8 cellular contexts compared by ENCODE assay signal in genomic region chr15:99324082-99324620, GRCh38.
DNase-seq lines count a peak whose midpoint lies in the region; ATAC-seq, FAIRE-seq and TF ChIP-seq lines count a peak whose summit lies in the region.

No MANE protein-coding gene starts in this region.

- intact Hi-C loops in esophagus squamous epithelium (cut with DNase I): no loop called here

- H3K79me2 ChIP-seq in DOHH2 (ENCODE audit: control insufficient read depth, low read length): no peaks in the 10 kb centered on the region

- TF ChIP-seq POLR2A in esophagus squamous epithelium (IDR thresholded peaks at IDR 0.05) (no peak), suprapubic skin (IDR thresholded peaks at IDR 0.05) (no peak)

- peak; percentile 54 for ATAC-seq in GM21381 (IDR thresholded peaks at IDR 0.05; ENCODE audit: unreplicated experiment)

- no peaks in the 10 kb centered on the region for H4K20me1 ChIP-seq in DOHH2 (ENCODE audit: control insufficient read depth, insufficient read depth, low read depth, low read length)

- H3K27ac ChIP-seq in DOHH2 (ENCODE audit: low read depth, low read length) (no peak overlapping the region), esophagus squamous epithelium (peak overlapping the region; percentile 54 to 79 (median 70)), suprapubic skin (peak overlapping the region; percentile 53)

- WGBS in esophagus squamous epithelium, 2 donors: 31% methylated on average over 9 of the region's 9 CpGs
- WGBS in suprapubic skin: 66% methylated on average over 9 of the region's 9 CpGs

- H3K27me3 ChIP-seq in DOHH2 (ENCODE audit: control insufficient read depth, low read length) (no peaks in the 10 kb centered on the region), esophagus squamous epithelium (no peaks in the 10 kb centered on the region), suprapubic skin (no peaks in the 10 kb centered on the region)

- TF ChIP-seq EP300 in suprapubic skin (IDR thresholded peaks at IDR 0.05): no peak

- H3K4me1 ChIP-seq in DOHH2 (ENCODE audit: control insufficient read depth, low read length) (peaks cover 11% of the 10 kb centered on the region), esophagus squamous epithelium (peaks cover 0 to 68% (median 27%) of the 10 kb centered on the region in 3 donors), suprapubic skin (peaks cover 43% of the 10 kb centered on the region)

- FAIRE-seq in frontal cortex (lab: Jason Lieb, UNC): no peak

- TF ChIP-seq CTCF in DOHH2 (IDR thresholded peaks at IDR 0.05; ENCODE audit: low read depth, low read length, poor library complexity, severe bottlenecking) (no peak), esophagus squamous epithelium (IDR thresholded peaks at IDR 0.05) (no peak), suprapubic skin (IDR thresholded peaks at IDR 0.05) (no peak)

- H3K36me3 ChIP-seq in DOHH2 (ENCODE audit: control insufficient read depth, low read length) (no peaks in the 10 kb centered on the region), esophagus squamous epithelium (no peaks in the 10 kb centered on the region), suprapubic skin (no peaks in the 10 kb centered on the region)

- no peaks in the 10 kb centered on the region; the same call in 1 of the 2 replicates for H3F3A ChIP-seq in DOHH2 (ENCODE audit: control insufficient read depth, insufficient read depth)

- H3K9me2 ChIP-seq in DOHH2 (replicated peaks; ENCODE audit: control insufficient read depth, low read length): no peaks in the 10 kb centered on the region; the same call in 1 of the 2 replicates

- H3K9me3 ChIP-seq in DOHH2 (ENCODE audit: control insufficient read depth, insufficient read depth, low read length): no peaks in the 10 kb centered on the region
- no peaks in the 10 kb centered on the region for H3K9me3 ChIP-seq in esophagus squamous epithelium
- no peaks in the 10 kb centered on the region for H3K9me3 ChIP-seq in suprapubic skin

- DNase-seq in LoVo (ENCODE audit: low spot score): peak; percentile 11
- DNase-seq in esophagus squamous epithelium (lab: John Stamatoyannopoulos, UW): no peak
- no peak for DNase-seq in suprapubic skin (ENCODE audit: low spot score in 2 of 2)
- no peak for DNase-seq in SKM-1 (lab: John Stamatoyannopoulos, UW; ENCODE audit: unreplicated experiment)
- no peak for DNase-seq in GF-D8 (lab: John Stamatoyannopoulos, UW)
- DNase-seq in frontal cortex (ENCODE audit: low spot score in 2 of 2): no peak

- H3K4me2 ChIP-seq in DOHH2 (ENCODE audit: low read length): peak overlapping the region; percentile 20

- H3K4me3 ChIP-seq in DOHH2 (ENCODE audit: low read length): no peak overlapping the region
- H3K4me3 ChIP-seq in esophagus squamous epithelium: peak overlapping the region in 1 of 4 donors; percentile 36
- peak overlapping the region; percentile 7 for H3K4me3 ChIP-seq in suprapubic skin
